28 cellular contexts compared by ENCODE assay signal in the genomic region with DNA sequence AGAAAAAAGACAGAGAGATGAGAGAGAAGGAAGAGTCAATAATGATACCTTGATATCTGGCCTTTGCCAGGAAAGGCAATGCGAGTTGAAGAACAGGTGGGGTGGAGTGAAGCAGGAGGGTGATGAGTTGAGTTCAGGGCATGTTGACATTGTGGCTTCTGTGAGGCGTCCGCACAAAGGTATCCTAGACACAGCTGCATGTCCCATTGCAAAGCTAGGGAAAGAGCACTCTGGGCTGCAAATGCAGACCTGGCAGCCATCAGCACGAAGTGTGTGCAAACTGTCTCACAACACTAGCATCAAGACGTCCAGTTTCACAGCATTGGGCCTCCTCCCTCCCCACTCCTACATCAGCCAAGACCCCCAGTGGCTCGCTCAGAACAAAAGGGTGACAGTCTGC. TPM values are rescaled to one million over a fixed set of nuclear protein-coding genes. Genes with fewer than 3 reads are reported as not detected.
"Had no signal": no experiment of that assay in that cellular context is flagged by ENCODE, and none has a peak within 500 bp of the region (broad histone marks: within the 10 kb centered on the region; RNA-seq: fewer than 3 reads in every experiment).

No MANE protein-coding gene starts in this region.

- H3K4me1 ChIP-seq: foreskin keratinocyte, lower lobe of right lung, testis, upper lobe of left lung had no signal

- H3K4me3 Mint-ChIP-seq: brain; dendritic cell treated with granulocyte-macrophage colony-stimulating factor and Interleukin-4, amounts not matched to agents 40 ng/mL and 50 ng/mL, for 4 days had no signal

- H3K27ac ChIP-seq: foreskin keratinocyte, lower lobe of right lung, testis, upper lobe of left lung, WERI-Rb-1 had no signal

- H3K36me3 ChIP-seq: lower lobe of right lung, upper lobe of left lung, WERI-Rb-1 had no signal

- H3K36me3 Mint-ChIP-seq: brain had no signal

- H3K27me3 ChIP-seq: foreskin keratinocyte, testis, upper lobe of left lung had no signal

- DNase-seq: activated CD4-positive, CD25-positive, alpha-beta regulatory T cell treated with anti-CD3 and anti-CD28 coated beads, Interleukin-2, amount 50 U/mL, for 72 hours; activated T-cell treated with anti-CD3 and anti-CD28 coated beads, Interleukin-2, amount 50 U/mL, for 1 hour; aorta; effector CD4-positive, alpha-beta T cell; foreskin keratinocyte; lower lobe of right lung; naive B cell; stimulated activated CD4-positive, alpha-beta T cell treated with anti-CD3 and anti-CD28 coated beads, Interleukin-2, amount 100 ng/mL, for 48 hours; stimulated activated naive CD4-positive, alpha-beta T cell; testis; WERI-Rb-1 had no signal

- ATAC-seq: activated naive CD4-positive, alpha-beta T cell treated with anti-CD3 and anti-CD28 coated beads, Interleukin-2, amount 50 U/mL, for 72 hours; foreskin keratinocyte; left lobe of liver had no signal

- H3K27ac Mint-ChIP-seq: activated naive CD4-positive, alpha-beta T cell treated with anti-CD3 and anti-CD28 coated beads, Interleukin-2, amount 50 U/mL, for 72 hours; brain; dendritic cell treated with granulocyte-macrophage colony-stimulating factor and Interleukin-4, amounts not matched to agents 40 ng/mL and 50 ng/mL, for 4 days; naive B cell had no signal

- H3K9me3 ChIP-seq: lower lobe of right lung, testis, upper lobe of left lung had no signal

- H3K4me3 ChIP-seq: lower lobe of right lung, testis, upper lobe of left lung had no signal

- FAIRE-seq: endometrium had no signal

RNA-seq across cellular contexts. Expression of a gene that starts 36.1 kb away (rescaled TPM):
- total RNA-seq: activated naive CD4-positive, alpha-beta T cell treated with anti-CD3 and anti-CD28 coated beads, Interleukin-2, amount 50 U/mL, for 72 hours; aorta; epithelial cell of proximal tubule; foreskin keratinocyte; glomerular endothelial cell; kidney epithelial cell; left lobe of liver; lower lobe of right lung; mesenteric fat pad; mucosa of gallbladder; omental fat pad; posterior vena cava; renal cortical epithelial cell; T-helper 2 cell treated with Interferon-gamma antibody and Interleukin-4, amounts not matched to agents 100 ng/mL and 5 ng/mL, for 36 hours; upper lobe of left lung had no signal
- polyA plus RNA-seq: adipose tissue, aorta, foreskin keratinocyte, neural cell had no signal
